In the genomic region with DNA sequence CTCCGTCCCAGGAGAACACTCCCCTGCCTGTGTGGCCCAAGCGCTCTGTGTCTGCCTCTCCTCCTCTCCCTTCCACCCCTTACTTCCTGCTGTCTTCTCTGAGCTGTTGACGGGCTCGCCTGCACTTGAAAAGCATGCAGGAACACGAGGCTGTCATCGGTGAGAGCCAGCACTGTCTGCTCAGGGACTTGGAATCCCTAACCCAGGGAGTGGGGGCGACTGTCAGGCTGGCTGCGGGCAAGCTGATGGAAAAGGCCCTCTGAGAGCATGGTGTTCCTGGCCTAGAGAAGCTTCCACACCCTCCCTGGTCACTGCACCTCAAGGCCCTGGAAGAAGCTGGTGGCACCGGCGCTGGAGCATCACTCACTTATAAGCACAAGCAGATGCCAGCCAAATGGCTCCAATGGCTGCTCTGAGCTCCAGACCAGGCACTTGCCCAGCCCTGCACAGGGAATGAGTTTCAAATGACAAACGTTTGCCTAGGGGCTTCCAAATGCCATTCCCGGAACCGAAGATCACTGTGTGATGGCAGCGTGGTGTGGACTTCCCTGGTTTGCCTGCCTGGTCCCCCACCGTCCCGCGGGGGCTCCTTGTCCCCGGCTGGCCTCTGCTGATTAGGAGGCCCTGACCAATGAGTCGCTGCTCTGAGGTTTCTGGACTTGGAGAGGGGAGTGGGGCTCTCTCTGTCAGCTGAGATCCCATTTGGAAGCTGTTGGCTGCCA, we compare ENCODE assay signal across 20 cellular contexts. TPM values are rescaled to one million over a fixed set of nuclear protein-coding genes. Genes with fewer than 3 reads are reported as not detected.
A peak's percentile ranks its signal among the peaks of the same experiment; 100 is the strongest.
DNase-seq lines count a peak whose midpoint lies in the region; ATAC-seq and TF ChIP-seq lines count a peak whose summit lies in the region.
"Had no signal": no experiment of that assay in that cellular context is flagged by ENCODE, and none has a peak within 500 bp of the region (broad histone marks: within the 10 kb centered on the region; RNA-seq: fewer than 3 reads in every experiment).

No MANE protein-coding gene starts in this region.

- no peak overlapping the region for H2AFZ ChIP-seq in trophoblast cell (ENCODE audit: insufficient read depth, low read length, poor library complexity)

- no peak overlapping the region for H3K4me2 ChIP-seq in trophoblast cell (ENCODE audit: low read length)
- H3K4me2 ChIP-seq: A549 had no signal

- no peak overlapping the region for H3K9ac ChIP-seq in trophoblast cell (ENCODE audit: low read length)

- H3K4me3 ChIP-seq in RWPE2 (ENCODE audit: severe bottlenecking) (no peak overlapping the region), suprapubic skin (no peak overlapping the region), trophoblast cell (ENCODE audit: low read depth, low read length) (no peak overlapping the region)
- H3K4me3 ChIP-seq: A549 had no signal

- no peak overlapping the region for H4K91ac ChIP-seq in trophoblast cell (ENCODE audit: low read depth, low read length)

- no peak overlapping the region for H3K23ac ChIP-seq in trophoblast cell (ENCODE audit: low read length)

- H3K4me1 ChIP-seq in RWPE2 (ENCODE audit: insufficient read depth, poor library complexity, severe bottlenecking) (peaks cover 7% of the 10 kb centered on the region), suprapubic skin (peaks cover 18% of the 10 kb centered on the region), trophoblast cell (ENCODE audit: control insufficient read depth in 1 of 2, insufficient read depth in 2 of 2, low read length in 2 of 2) (no peaks in the 10 kb centered on the region)
- H3K4me1 ChIP-seq: A549 had no signal

- H3K79me2 ChIP-seq in trophoblast cell (ENCODE audit: control insufficient read depth, insufficient read depth, low read length, poor library complexity), result no peaks in the 10 kb centered on the region

- H3K27ac ChIP-seq in RWPE2 (ENCODE audit: poor library complexity, severe bottlenecking), result peak overlapping the region; percentile 59
- peak overlapping the region; percentile 42 for H3K27ac ChIP-seq in suprapubic skin
- H3K27ac ChIP-seq in trophoblast cell (ENCODE audit: low read depth, low read length), result no peak overlapping the region
- H3K27ac ChIP-seq: A549, brain microvascular endothelial cell had no signal

- no peak overlapping the region for H2BK120ac ChIP-seq in trophoblast cell (ENCODE audit: insufficient read depth, low read length, poor library complexity)

- no peak overlapping the region for H4K8ac ChIP-seq in trophoblast cell (ENCODE audit: low read depth, low read length)

- no peak overlapping the region for H3K4ac ChIP-seq in trophoblast cell (ENCODE audit: low read depth, low read length)

- no peak for TF ChIP-seq POLR2A in suprapubic skin (IDR thresholded peaks at IDR 0.05)

- TF ChIP-seq CTCF in RWPE2 (IDR thresholded peaks at IDR 0.05; ENCODE audit: poor library complexity, severe bottlenecking), result no peak
- no peak for TF ChIP-seq CTCF in suprapubic skin (IDR thresholded peaks at IDR 0.05)

- WGBS in suprapubic skin, result 23% methylated on average over 13 of the region's 19 CpGs
- WGBS in trophoblast cell (ENCODE audit: extremely low coverage, insufficient coverage, insufficient read length), result no CpG with 5 or more reads among the region's 19 CpGs

- H3K27me3 ChIP-seq in RWPE2 (ENCODE audit: insufficient read depth, poor library complexity, severe bottlenecking) (no peaks in the 10 kb centered on the region), suprapubic skin (no peaks in the 10 kb centered on the region), trophoblast cell (ENCODE audit: insufficient read depth, low read length) (no peaks in the 10 kb centered on the region)
- H3K27me3 ChIP-seq: brain microvascular endothelial cell had no signal

- H2AK5ac ChIP-seq in trophoblast cell (ENCODE audit: low read length), result no peak overlapping the region

- H3K18ac ChIP-seq in trophoblast cell (ENCODE audit: low read length), result no peak overlapping the region

- H3K36me3 ChIP-seq in RWPE2 (ENCODE audit: low read depth) (no peaks in the 10 kb centered on the region), suprapubic skin (no peaks in the 10 kb centered on the region), trophoblast cell (ENCODE audit: control insufficient read depth in 1 of 2, insufficient read depth in 2 of 2, low read length in 2 of 2) (no peaks in the 10 kb centered on the region)
- H3K36me3 ChIP-seq: brain microvascular endothelial cell had no signal

- no peak overlapping the region for H4K12ac ChIP-seq in trophoblast cell (ENCODE audit: low read depth, low read length)

- peak; percentile 47 for DNase-seq in activated CD8-positive, alpha-beta memory T cell treated with anti-CD3 and anti-CD28 coated beads for 24 hours
- no peak for DNase-seq in activated CD8-positive, alpha-beta memory T cell treated with anti-CD3 and anti-CD28 coated beads, Interleukin-2, amount 50 U/mL, for 48 hours
- no peak for DNase-seq in RWPE2 (ENCODE audit: low spot score)
- peak; percentile 47 for DNase-seq in islet precursor cell
- DNase-seq in suprapubic skin (ENCODE audit: low spot score in 2 of 2), result no peak
- DNase-seq in trophoblast cell, result no peak
- no peak for DNase-seq in stimulated activated CD4-positive, alpha-beta T cell treated with anti-CD3 and anti-CD28 coated beads, Interleukin-2, amount 100 ng/mL, for 48 hours
- DNase-seq: activated naive CD4-positive, alpha-beta T cell treated with anti-CD3 and anti-CD28 coated beads, Interleukin-2, amount 10 ng/mL, durations not matched to agents 7 days and 5 days; CD8-positive, alpha-beta memory T cell; KG1; naive thymus-derived CD4-positive, alpha-beta T cell; NCI-H1436; NCI-H345; SIG-M5; stimulated activated naive CD8-positive, alpha-beta T cell treated with anti-CD3 and anti-CD28 coated beads, Interleukin-15, amount 100 ng/mL, for 72 hours had no signal

- H3K14ac ChIP-seq in trophoblast cell (ENCODE audit: low read length), result no peak overlapping the region

- H2BK12ac ChIP-seq in trophoblast cell (ENCODE audit: low read length), result no peak overlapping the region

- H3K79me1 ChIP-seq in trophoblast cell (ENCODE audit: low read length), result no peaks in the 10 kb centered on the region

- ATAC-seq in RWPE2 (ENCODE audit: low read depth) (no peak), HG03460 (IDR thresholded peaks at IDR 0.05; ENCODE audit: unreplicated experiment) (no peak)
- ATAC-seq: A549; activated CD4-positive, CD25-positive, alpha-beta regulatory T cell treated with anti-CD3 and anti-CD28 coated beads, Interleukin-2, amount 50 U/mL, for 24 hours; naive thymus-derived CD4-positive, alpha-beta T cell had no signal

- no peak overlapping the region for H2BK5ac ChIP-seq in trophoblast cell (ENCODE audit: low read depth, low read length, poor library complexity)

- H3K9me3 ChIP-seq in RWPE2 (ENCODE audit: severe bottlenecking), result no peaks in the 10 kb centered on the region
- H3K9me3 ChIP-seq in suprapubic skin, result no peaks in the 10 kb centered on the region
- H3K9me3 ChIP-seq in trophoblast cell (ENCODE audit: insufficient read depth, low read depth, low read length), result no peaks in the 10 kb centered on the region
- H3K9me3 ChIP-seq: A549 had no signal

- TF ChIP-seq EP300 in suprapubic skin (IDR thresholded peaks at IDR 0.05), result no peak

RNA-seq across cellular contexts. Expression of a gene that starts 56.7 kb away (rescaled TPM):
- total RNA-seq in suprapubic skin, result 1 to 10 TPM; 1.4 to 4.2 (median 2.4) TPM
- 0.85 and 0.88 TPM in 2 replicates for polyA plus RNA-seq in trophoblast cell (2013)
- total RNA-seq: CD8-positive, alpha-beta memory T cell; naive thymus-derived CD4-positive, alpha-beta T cell; T-helper 2 cell treated with Interferon-gamma antibody and Interleukin-4, amounts not matched to agents 100 ng/mL and 5 ng/mL, for 36 hours had no signal
- polyA plus RNA-seq: CD8-positive, alpha-beta memory T cell; naive thymus-derived CD4-positive, alpha-beta T cell had no signal

Comparison
In these comparisons a context has a peak if more than half of its experiments do, and no peak if none do; other contexts are left out.
1. DNase-seq: peak in activated CD8-positive, alpha-beta memory T cell treated with anti-CD3 and anti-CD28 coated beads for 24 hours (single experiment) and islet precursor cell (single experiment); none in activated CD8-positive, alpha-beta memory T cell treated with anti-CD3 and anti-CD28 coated beads, Interleukin-2, amount 50 U/mL, for 48 hours (single experiment), RWPE2 (single experiment), suprapubic skin (0 of 2), trophoblast cell (0 of 2) and stimulated activated CD4-positive, alpha-beta T cell treated with anti-CD3 and anti-CD28 coated beads, Interleukin-2, amount 100 ng/mL, for 48 hours (0 of 2).